ENCODE assay signal across 14 cellular contexts in genomic region chr3:109643590-109643989, GRCh38.
A peak's percentile ranks its signal among the peaks of the same experiment; 100 is the strongest.
DNase-seq lines count a peak whose midpoint lies in the region; ATAC-seq and TF ChIP-seq lines count a peak whose summit lies in the region.
"Had no signal": no experiment of that assay in that cellular context is flagged by ENCODE, and none has a peak within 500 bp of the region (broad histone marks: within the 10 kb centered on the region; RNA-seq: fewer than 3 reads in every experiment).

No MANE protein-coding gene starts in this region.

- H3K9me3 ChIP-seq in fibroblast of lung (ENCODE audit: control insufficient read depth, insufficient read depth, low read depth, low read length), result no peaks in the 10 kb centered on the region
- H3K9me3 ChIP-seq in CD4-positive, alpha-beta T cell (ENCODE audit: control insufficient read depth, low read length), result no peaks in the 10 kb centered on the region

- peak; percentile 61 to 70 for ATAC-seq in activated T-cell treated with anti-CD3 and anti-CD28 coated beads, Interleukin-2, amount 50 U/mL, for 72 hours (replicated peaks in 1 of 2)
- no peak for ATAC-seq in CD4-positive, alpha-beta T cell (ENCODE audit: poor library complexity)
- ATAC-seq: effector memory CD8-positive, alpha-beta T cell had no signal

- peaks cover 20% of the 10 kb centered on the region for H3K27me3 Mint-ChIP-seq in activated T-cell treated with anti-CD3 and anti-CD28 coated beads, Interleukin-2, amount 50 U/mL, for 72 hours (ENCODE audit: low read depth)
- H3K27me3 Mint-ChIP-seq in activated T-cell treated with anti-CD3 and anti-CD28 coated beads, Interleukin-2, amount 50 U/mL, for 24 hours, result peaks cover 19% of the 10 kb centered on the region
- H3K27me3 Mint-ChIP-seq in CD4-positive, alpha-beta T cell, result no peaks in the 10 kb centered on the region

- H3K36me3 Mint-ChIP-seq in activated T-cell treated with anti-CD3 and anti-CD28 coated beads, Interleukin-2, amount 50 U/mL, for 72 hours (ENCODE audit: insufficient read depth in 2 of 2), result no peaks in the 10 kb centered on the region
- H3K36me3 Mint-ChIP-seq in activated T-cell treated with anti-CD3 and anti-CD28 coated beads, Interleukin-2, amount 50 U/mL, for 24 hours (ENCODE audit: low read depth), result no peaks in the 10 kb centered on the region
- no peaks in the 10 kb centered on the region for H3K36me3 Mint-ChIP-seq in CD4-positive, alpha-beta T cell (ENCODE audit: low read depth)
- H3K36me3 Mint-ChIP-seq: activated naive CD4-positive, alpha-beta T cell treated with anti-CD3 and anti-CD28 coated beads, Interleukin-2, amount 50 U/mL, for 24 hours had no signal

- no peak overlapping the region for H3K4me3 Mint-ChIP-seq in activated T-cell treated with anti-CD3 and anti-CD28 coated beads, Interleukin-2, amount 50 U/mL, for 72 hours
- no peak overlapping the region for H3K4me3 Mint-ChIP-seq in activated T-cell treated with anti-CD3 and anti-CD28 coated beads, Interleukin-2, amount 50 U/mL, for 24 hours
- H3K4me3 Mint-ChIP-seq in CD4-positive, alpha-beta T cell, result no peak overlapping the region
- H3K4me3 Mint-ChIP-seq: activated CD4-positive, alpha-beta T cell treated with anti-CD3 and anti-CD28 coated beads, Interleukin-2, amount 10 ng/mL, durations not matched to agents 7 days and 5 days; activated naive CD4-positive, alpha-beta T cell treated with anti-CD3 and anti-CD28 coated beads, Interleukin-2, amount 50 U/mL, for 24 hours; effector memory CD8-positive, alpha-beta T cell had no signal

- H3K27ac ChIP-seq in RWPE1 (no peak overlapping the region), fibroblast of lung (ENCODE audit: insufficient read depth, low read length) (no peak overlapping the region)
- no peak overlapping the region for H3K27ac ChIP-seq in CD4-positive, alpha-beta T cell (ENCODE audit: low read depth, low read length)
- H3K27ac ChIP-seq: SK-N-MC, skin epidermis had no signal

- H3K9me3 Mint-ChIP-seq in activated T-cell treated with anti-CD3 and anti-CD28 coated beads, Interleukin-2, amount 50 U/mL, for 72 hours, result no peaks in the 10 kb centered on the region
- no peaks in the 10 kb centered on the region for H3K9me3 Mint-ChIP-seq in activated T-cell treated with anti-CD3 and anti-CD28 coated beads, Interleukin-2, amount 50 U/mL, for 24 hours
- no peaks in the 10 kb centered on the region for H3K9me3 Mint-ChIP-seq in CD4-positive, alpha-beta T cell
- H3K9me3 Mint-ChIP-seq: activated CD4-positive, alpha-beta T cell treated with anti-CD3 and anti-CD28 coated beads, Interleukin-2, amount 10 ng/mL, durations not matched to agents 7 days and 5 days; activated naive CD4-positive, alpha-beta T cell treated with anti-CD3 and anti-CD28 coated beads, Interleukin-2, amount 50 U/mL, for 24 hours; effector memory CD8-positive, alpha-beta T cell had no signal

- in situ Hi-C loops in GM13977 (cut with MboI; ENCODE audit: low pct_unique_long_range_greater_than_20kb, low sequenced_read_pairs, unreplicated experiment), result no loop called here

- no peaks in the 10 kb centered on the region for H4K20me1 ChIP-seq in fibroblast of lung (ENCODE audit: control insufficient read depth, extremely low read depth, insufficient read depth, low read length)

- POLR2A ChIA-PET in RWPE1 (lab: Yijun Ruan, JAX; ENCODE audit: low non-redundant PET), result no interaction called here
- POLR2A ChIA-PET in CD4-positive, alpha-beta T cell (lab: Charles Lee), result no interaction called here

- TF ChIP-seq CTCF in RWPE1 (conservative IDR thresholded peaks at IDR 0.05; ENCODE audit: low read depth) (no peak), fibroblast of lung (conservative IDR thresholded peaks at IDR 0.05 in 1 of 2, IDR thresholded peaks at IDR 0.05 in 1 of 2; ENCODE audit: low read depth in 1 of 2, low read length in 2 of 2) (no peak), GM13977 (IDR thresholded peaks at IDR 0.05; ENCODE audit: extremely low read depth, insufficient read depth, missing control alignments) (no peak)
- no peak for TF ChIP-seq CTCF in CD4-positive, alpha-beta T cell (IDR thresholded peaks at IDR 0.05)

- no peak overlapping the region for H3K4me2 ChIP-seq in fibroblast of lung (ENCODE audit: extremely low read depth, insufficient read depth, low read length)

- peak in 1 of 2 donors; percentile 2 for DNase-seq in activated T-cell treated with anti-CD3 and anti-CD28 coated beads, Interleukin-2, amount 50 U/mL, for 72 hours
- DNase-seq in activated T-cell treated with anti-CD3 and anti-CD28 coated beads, Interleukin-2, amount 50 U/mL, for 24 hours, result no peak
- peak; percentile 29 for DNase-seq in RWPE1 (ENCODE audit: low spot score)
- DNase-seq in fibroblast of lung (ENCODE audit: low read depth in 2 of 2), result peak; percentile 62 to 82
- peak; percentile 42 for DNase-seq in stromal cell of bone marrow (ENCODE audit: low read depth)
- no peak for DNase-seq in GM13977 (ENCODE audit: low spot score)
- no peak for DNase-seq in NCI-H1105 (lab: John Stamatoyannopoulos, UW)
- no peak for DNase-seq in CD4-positive, alpha-beta T cell
- DNase-seq: activated CD4-positive, alpha-beta T cell treated with anti-CD3 and anti-CD28 coated beads, Interleukin-2, amount 10 ng/mL, durations not matched to agents 7 days and 5 days; DND-41; effector memory CD8-positive, alpha-beta T cell had no signal

- H2AFZ ChIP-seq in fibroblast of lung (ENCODE audit: low read length), result no peak overlapping the region

- H3K4me1 ChIP-seq in fibroblast of lung (ENCODE audit: control insufficient read depth, extremely low read depth, insufficient read depth, low read length), result no peaks in the 10 kb centered on the region

- no peaks in the 10 kb centered on the region for H3K79me2 ChIP-seq in fibroblast of lung (ENCODE audit: control insufficient read depth, insufficient read depth, low read length)

- no peaks in the 10 kb centered on the region for H3K4me1 Mint-ChIP-seq in activated T-cell treated with anti-CD3 and anti-CD28 coated beads, Interleukin-2, amount 50 U/mL, for 72 hours (ENCODE audit: low read depth)
- H3K4me1 Mint-ChIP-seq in activated T-cell treated with anti-CD3 and anti-CD28 coated beads, Interleukin-2, amount 50 U/mL, for 24 hours (ENCODE audit: low read depth), result no peaks in the 10 kb centered on the region
- H3K4me1 Mint-ChIP-seq in CD4-positive, alpha-beta T cell (ENCODE audit: low read depth), result no peaks in the 10 kb centered on the region
- H3K4me1 Mint-ChIP-seq: activated CD4-positive, alpha-beta T cell treated with anti-CD3 and anti-CD28 coated beads, Interleukin-2, amount 10 ng/mL, durations not matched to agents 7 days and 5 days; activated naive CD4-positive, alpha-beta T cell treated with anti-CD3 and anti-CD28 coated beads, Interleukin-2, amount 50 U/mL, for 24 hours had no signal

- H3K36me3 ChIP-seq in fibroblast of lung (ENCODE audit: control insufficient read depth, insufficient read depth, low read length), result no peaks in the 10 kb centered on the region

- no peak overlapping the region for H3K27ac Mint-ChIP-seq in activated T-cell treated with anti-CD3 and anti-CD28 coated beads, Interleukin-2, amount 50 U/mL, for 72 hours
- no peak overlapping the region for H3K27ac Mint-ChIP-seq in activated T-cell treated with anti-CD3 and anti-CD28 coated beads, Interleukin-2, amount 50 U/mL, for 24 hours
- H3K27ac Mint-ChIP-seq in CD4-positive, alpha-beta T cell, result no peak overlapping the region
- H3K27ac Mint-ChIP-seq: activated CD4-positive, alpha-beta T cell treated with anti-CD3 and anti-CD28 coated beads, Interleukin-2, amount 10 ng/mL, durations not matched to agents 7 days and 5 days; activated naive CD4-positive, alpha-beta T cell treated with anti-CD3 and anti-CD28 coated beads, Interleukin-2, amount 50 U/mL, for 24 hours; effector memory CD8-positive, alpha-beta T cell had no signal

- CTCF ChIA-PET in RWPE1 (lab: Yijun Ruan, JAX), result no interaction called here
- CTCF ChIA-PET in CD4-positive, alpha-beta T cell (lab: Charles Lee), result no interaction called here

- H3K4me3 ChIP-seq in fibroblast of lung (replicated peaks in 1 of 4; ENCODE audit: control extremely low read depth in 1 of 4, insufficient read depth in 1 of 4, low read depth in 3 of 4, low read length in 4 of 4), result no peak overlapping the region
- H3K4me3 ChIP-seq: SK-N-MC, skin epidermis had no signal

- H3K27me3 ChIP-seq in fibroblast of lung (ENCODE audit: control insufficient read depth, insufficient read depth, low read length), result no peaks in the 10 kb centered on the region
- no peaks in the 10 kb centered on the region for H3K27me3 ChIP-seq in CD4-positive, alpha-beta T cell (ENCODE audit: control insufficient read depth, insufficient read depth, low read length)

- H3K9ac ChIP-seq in fibroblast of lung (ENCODE audit: insufficient read depth, low read length), result no peak overlapping the region

- intact Hi-C loops in CD4-positive, alpha-beta T cell (cut with DNase I, micrococcal nuclease), result no loop called here

Comparison
In these comparisons a context has a peak if more than half of its experiments do, and no peak if none do; other contexts are left out.
1. DNase-seq: peak in RWPE1 (single experiment), fibroblast of lung (2 of 2) and stromal cell of bone marrow (single experiment); none in activated T-cell treated with anti-CD3 and anti-CD28 coated beads, Interleukin-2, amount 50 U/mL, for 24 hours (single experiment), GM13977 (single experiment), NCI-H1105 (single experiment) and CD4-positive, alpha-beta T cell (0 of 10).